In genomic region chr6:140202964-140203363, GRCh38 we compare ENCODE assay signal across 14 cellular contexts.
DNase-seq lines count a peak whose midpoint lies in the region; FAIRE-seq and TF ChIP-seq lines count a peak whose summit lies in the region.
"Had no signal": no experiment of that assay in that cellular context is flagged by ENCODE, and none has a peak within 500 bp of the region (broad histone marks: within the 10 kb centered on the region; RNA-seq: fewer than 3 reads in every experiment).

No MANE protein-coding gene starts in this region.

- H3K9me3 ChIP-seq in GM23248 (ENCODE audit: low read depth) (no peaks in the 10 kb centered on the region), SJSA1 (replicated peaks) (no peaks in the 10 kb centered on the region), smooth muscle cell (replicated peaks; ENCODE audit: low read depth) (no peaks in the 10 kb centered on the region), osteoblast (ENCODE audit: low read depth, low read length) (no peaks in the 10 kb centered on the region)

- H3K27ac ChIP-seq in GM23248 (no peak overlapping the region), SJSA1 (peak overlapping the region; percentile 54), smooth muscle cell (ENCODE audit: low read depth) (peak overlapping the region; percentile 61), osteoblast (ENCODE audit: low read depth, low read length) (no peak overlapping the region)

- no peak for DNase-seq in GM23248
- no peak for DNase-seq in SJSA1 (ENCODE audit: low read depth in 1 of 2, low spot score in 2 of 2)
- peak; percentile 61 for DNase-seq in glomerular endothelial cell (ENCODE audit: extremely low read depth, low read depth, low spot score)
- DNase-seq in smooth muscle cell (lab: John Stamatoyannopoulos, UW; ENCODE audit: unreplicated experiment), result no peak
- DNase-seq in COLO668 (lab: John Stamatoyannopoulos, UW; ENCODE audit: unreplicated experiment), result no peak
- DNase-seq in osteoblast (ENCODE audit: insufficient read length, low spot score, missing footprints), result no peak
- DNase-seq in frontal cortex (ENCODE audit: low spot score in 2 of 2), result no peak
- DNase-seq: ACHN; AML-193; CD4-positive, alpha-beta memory T cell; H9; NCI-H2227 treated with DMSO at 0.1 percent for 48 hours; NCI-H526; SIG-M5 had no signal

- H3K36me3 ChIP-seq in GM23248 (ENCODE audit: low read depth) (no peaks in the 10 kb centered on the region), SJSA1 (no peaks in the 10 kb centered on the region), smooth muscle cell (ENCODE audit: low read depth) (no peaks in the 10 kb centered on the region), osteoblast (ENCODE audit: insufficient read depth, low read length) (no peaks in the 10 kb centered on the region)

- FAIRE-seq in frontal cortex (lab: Jason Lieb, UNC), result no peak

- no peaks in the 10 kb centered on the region for H3K9me2 ChIP-seq in GM23248 (ENCODE audit: insufficient read depth)

- H3K27me3 ChIP-seq in GM23248 (replicated peaks; ENCODE audit: insufficient read depth) (no peaks in the 10 kb centered on the region), SJSA1 (replicated peaks) (no peaks in the 10 kb centered on the region), smooth muscle cell (ENCODE audit: low read depth) (no peaks in the 10 kb centered on the region), osteoblast (ENCODE audit: insufficient read depth, low read length) (no peaks in the 10 kb centered on the region)

- H3F3A ChIP-seq in GM23248 (ENCODE audit: insufficient read depth) (peaks cover 24% of the 10 kb centered on the region), smooth muscle cell (ENCODE audit: low read depth) (no peaks in the 10 kb centered on the region)

- H3K4me1 ChIP-seq in GM23248 (ENCODE audit: insufficient read depth) (peaks cover 32% of the 10 kb centered on the region), SJSA1 (replicated peaks) (peaks cover 20% of the 10 kb centered on the region), smooth muscle cell (ENCODE audit: low read depth) (peaks cover 4% of the 10 kb centered on the region), osteoblast (ENCODE audit: insufficient read depth, low read length) (peaks cover 13% of the 10 kb centered on the region)

- peak overlapping the region; percentile 27 for H2AFZ ChIP-seq in GM23248
- H2AFZ ChIP-seq in smooth muscle cell (ENCODE audit: low read depth), result no peak overlapping the region
- no peak overlapping the region for H2AFZ ChIP-seq in osteoblast (ENCODE audit: low read length)

- H4K20me1 ChIP-seq in GM23248 (ENCODE audit: insufficient read depth) (no peaks in the 10 kb centered on the region), smooth muscle cell (ENCODE audit: low read depth) (no peaks in the 10 kb centered on the region), osteoblast (ENCODE audit: insufficient read depth, low read length) (no peaks in the 10 kb centered on the region)

- in situ Hi-C loops in GM23248 (cut with MboI), result no loop called here

- no peak for TF ChIP-seq CTCF in smooth muscle cell (IDR thresholded peaks at IDR 0.05; ENCODE audit: borderline replicate concordance, insufficient read depth, poor library complexity, severe bottlenecking)
- no peak for TF ChIP-seq CTCF in osteoblast (IDR thresholded peaks at IDR 0.05; ENCODE audit: extremely low read depth, low read depth, low read length)

- H3K4me2 ChIP-seq in GM23248 (ENCODE audit: unreplicated experiment), result peak overlapping the region; percentile 59
- H3K4me2 ChIP-seq in smooth muscle cell, result no peak overlapping the region
- no peak overlapping the region for H3K4me2 ChIP-seq in osteoblast (ENCODE audit: insufficient read depth, low read length)

- WGBS in GM23248 (ENCODE audit: low coverage in 1 of 2, low lambda C conversion rate in 2 of 2, missing lambda C conversion rate in 2 of 2), 2 experiments, result 53 to 54% methylated on average over 1 of the region's 1 CpG
- 94% methylated on average over 1 of the region's 1 CpG for WGBS in smooth muscle cell (ENCODE audit: low lambda C conversion rate)

- no peak overlapping the region for H3K4me3 ChIP-seq in GM23248
- no peak overlapping the region for H3K4me3 ChIP-seq in SJSA1
- H3K4me3 ChIP-seq in smooth muscle cell, result no peak overlapping the region
- H3K4me3 ChIP-seq in osteoblast (ENCODE audit: insufficient read depth, low read length), result no peak overlapping the region

- no peak overlapping the region for H3K9ac ChIP-seq in GM23248
- no peak overlapping the region for H3K9ac ChIP-seq in smooth muscle cell (ENCODE audit: low read depth)

- no peaks in the 10 kb centered on the region for H3K79me2 ChIP-seq in GM23248 (ENCODE audit: insufficient read depth)
- H3K79me2 ChIP-seq in smooth muscle cell (ENCODE audit: low read depth), result no peaks in the 10 kb centered on the region
- H3K79me2 ChIP-seq in osteoblast (ENCODE audit: insufficient read depth, low read length), result no peaks in the 10 kb centered on the region

Comparison
In these comparisons a context has a peak if more than half of its experiments do, and no peak if none do; other contexts are left out.
1. H3K27ac ChIP-seq: peak in SJSA1 (single experiment) and smooth muscle cell (single experiment); none in GM23248 (single experiment) and osteoblast (single experiment).